In the genomic region with DNA sequence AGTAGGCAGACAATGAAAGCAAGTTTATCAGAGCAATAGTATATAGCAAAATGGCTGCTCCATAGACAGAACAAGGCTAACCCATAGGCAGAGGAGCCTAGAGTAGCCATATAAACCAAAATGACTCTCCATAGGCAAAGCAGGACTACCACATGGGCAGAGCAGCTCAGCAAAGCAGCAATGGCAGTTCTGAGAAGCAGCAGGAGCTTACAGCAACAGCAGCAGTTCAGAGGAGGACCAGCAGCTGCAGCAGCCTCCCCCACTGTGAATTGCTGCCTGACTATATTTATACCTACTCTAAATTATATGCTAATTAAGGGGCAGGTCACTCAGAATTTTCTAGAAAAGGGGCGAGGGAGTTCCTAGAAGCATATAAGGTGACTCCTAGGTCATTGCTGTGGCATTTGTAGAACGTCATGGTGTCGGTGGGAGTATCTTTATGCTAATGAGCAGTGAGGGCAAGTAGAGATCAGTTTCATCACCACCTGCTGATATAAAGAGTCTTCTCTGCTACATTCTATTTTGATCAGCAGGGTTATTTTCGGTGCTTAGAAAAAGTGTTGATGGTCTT, we compare ENCODE assay signal across 13 cellular contexts.
"Had no signal": no experiment of that assay in that cellular context is flagged by ENCODE, and none has a peak within 500 bp of the region (broad histone marks: within the 10 kb centered on the region; RNA-seq: fewer than 3 reads in every experiment).

No MANE protein-coding gene starts in this region.

- H3K4me1 ChIP-seq: body of pancreas, left ventricle myocardium inferior, spleen had no signal

- DNase-seq: activated CD4-positive, alpha-beta T cell treated with anti-CD3 and anti-CD28 coated beads, Interleukin-2, amount 10 ng/mL, durations not matched to agents 24 days and 14 days; activated CD4-positive, CD25-positive, alpha-beta regulatory T cell; activated CD8-positive, alpha-beta memory T cell treated with anti-CD3 and anti-CD28 coated beads, Interleukin-2, amount 50 U/mL, for 48 hours; activated gamma-delta T cell treated with Interleukin-2 at 50 U/mL for 16 hours; activated T-cell treated with anti-CD3 and anti-CD28 coated beads, Interleukin-2, amount 50 U/mL, for 72 hours; amygdala; body of pancreas; kidney; left ventricle myocardium inferior; spleen; stimulated activated naive CD8-positive, alpha-beta T cell treated with anti-CD3 and anti-CD28 coated beads, Interleukin-15, amount 100 ng/mL, for 72 hours had no signal

- H3K4me3 ChIP-seq: body of pancreas, left ventricle myocardium inferior, spleen had no signal

- H3K27me3 ChIP-seq: body of pancreas, spleen had no signal

- H3K36me3 ChIP-seq: left ventricle myocardium inferior, spleen had no signal

- ATAC-seq: activated T-cell treated with anti-CD3 and anti-CD28 coated beads, Interleukin-2, amount 50 U/mL, for 72 hours; body of pancreas; esophagus mucosa; sciatic nerve; stimulated activated naive CD8-positive, alpha-beta T cell treated with anti-CD3 and anti-CD28 coated beads, Interleukin-15, amount 100 ng/mL, for 72 hours had no signal

- H3K27ac ChIP-seq: body of pancreas, left ventricle myocardium inferior, spleen had no signal

- H3K9me3 ChIP-seq: body of pancreas had no signal
